In genomic region chr3:8444883-8445282, GRCh38 we compare ENCODE assay signal across 10 cellular contexts. TPM values are rescaled to one million over a fixed set of nuclear protein-coding genes. Genes with fewer than 3 reads are reported as not detected.
DNase-seq lines count a peak whose midpoint lies in the region; TF ChIP-seq lines count a peak whose summit lies in the region.
"Had no signal": no experiment of that assay in that cellular context is flagged by ENCODE, and none has a peak within 500 bp of the region (broad histone marks: within the 10 kb centered on the region; RNA-seq: fewer than 3 reads in every experiment).

No MANE protein-coding gene starts in this region.

- POLR2A ChIA-PET in PC-9 (lab: Charles Lee; ENCODE audit: unreplicated experiment) = interaction anchor here (0.7 to 1.0 kb wide), 2 partner anchors 57 to 174 kb away, joined by 5 read pairs; partner anchors contain the start of gene LMCD1

- peaks cover 20% of the 10 kb centered on the region for H3F3A ChIP-seq in PC-9 (ENCODE audit: insufficient read depth, low read depth)

- H3K27ac ChIP-seq in ACC112 (ENCODE audit: low read depth, low read length) (peak overlapping the region; percentile 97), PC-9 (peak overlapping the region; percentile 72), esophagus squamous epithelium (peak overlapping the region in 3 of 4 donors; percentile 73 to 89 (median 82)), prostate gland (peak overlapping the region; percentile 73 to 74)
- H3K27ac ChIP-seq: neutrophil had no signal

- no peaks in the 10 kb centered on the region for H3K9me2 ChIP-seq in PC-9 (ENCODE audit: insufficient read depth)

- TF ChIP-seq CTCF in PC-9 (conservative IDR thresholded peaks at IDR 0.05) (no peak), esophagus squamous epithelium (IDR thresholded peaks at IDR 0.05) (no peak), prostate gland (IDR thresholded peaks at IDR 0.05) (no peak)

- H3K4me2 ChIP-seq in PC-9 = peak overlapping the region; percentile 44

- no peaks in the 10 kb centered on the region for H3K36me3 ChIP-seq in ACC112 (ENCODE audit: insufficient read depth, low read length)
- no peaks in the 10 kb centered on the region for H3K36me3 ChIP-seq in PC-9 (ENCODE audit: low read depth)
- no peaks in the 10 kb centered on the region for H3K36me3 ChIP-seq in esophagus squamous epithelium
- no peaks in the 10 kb centered on the region for H3K36me3 ChIP-seq in prostate gland
- H3K36me3 ChIP-seq: neutrophil had no signal

- no peak for TF ChIP-seq POLR2A in esophagus squamous epithelium (IDR thresholded peaks at IDR 0.05)
- no peak for TF ChIP-seq POLR2A in prostate gland (IDR thresholded peaks at IDR 0.05)

- intact Hi-C loops in PC-9 (cut with micrococcal nuclease; ENCODE audit: unreplicated experiment) = loop anchor here (1.0 to 5.0 kb wide), 4 partner anchors 55 to 297 kb away; no protein-coding TSS in a partner anchor
- intact Hi-C loops in esophagus squamous epithelium (cut with DNase I) = no loop called here
- intact Hi-C loops in prostate gland (cut with DNase I) = loop anchor here (5.0 kb wide), 1 partner anchor 162 kb away; no protein-coding TSS in a partner anchor

- no peaks in the 10 kb centered on the region for H3K9me3 ChIP-seq in PC-9 (ENCODE audit: insufficient read depth, low read depth)
- no peaks in the 10 kb centered on the region for H3K9me3 ChIP-seq in esophagus squamous epithelium
- no peaks in the 10 kb centered on the region for H3K9me3 ChIP-seq in prostate gland
- H3K9me3 ChIP-seq: neutrophil had no signal

- no peaks in the 10 kb centered on the region for H4K20me1 ChIP-seq in PC-9 (ENCODE audit: insufficient read depth)

- H3K4me1 ChIP-seq in ACC112 (ENCODE audit: control insufficient read depth, insufficient read depth, low read length, unreplicated experiment) = peaks cover 40% of the 10 kb centered on the region
- H3K4me1 ChIP-seq in PC-9 (replicated peaks; ENCODE audit: insufficient read depth) = peaks cover 25% of the 10 kb centered on the region
- peaks cover 7 to 41% (median 33%) of the 10 kb centered on the region in 3 donors for H3K4me1 ChIP-seq in esophagus squamous epithelium
- peaks cover 13% of the 10 kb centered on the region for H3K4me1 ChIP-seq in prostate gland (replicated peaks)

- CTCF ChIA-PET in PC-9 (lab: Charles Lee) = interaction anchor here (1.1 to 1.3 kb wide), 4 partner anchors 28 to 176 kb away, joined by 3 to 5 read pairs (median 3); partner anchors contain the start of gene LMCD1

- H3K27me3 ChIP-seq in ACC112 (ENCODE audit: insufficient read depth, low read length) = no peaks in the 10 kb centered on the region
- H3K27me3 ChIP-seq in PC-9 (ENCODE audit: insufficient read depth, low read depth) = no peaks in the 10 kb centered on the region
- no peaks in the 10 kb centered on the region for H3K27me3 ChIP-seq in esophagus squamous epithelium
- H3K27me3 ChIP-seq in prostate gland (replicated peaks; ENCODE audit: insufficient read depth) = no peaks in the 10 kb centered on the region

- H3K4me3 ChIP-seq in ACC112 (ENCODE audit: low read depth, low read length) (no peak overlapping the region), PC-9 (no peak overlapping the region), esophagus squamous epithelium (no peak overlapping the region), prostate gland (no peak overlapping the region)

- H3K79me2 ChIP-seq in ACC112 (ENCODE audit: control insufficient read depth, insufficient read depth, low read length, unreplicated experiment) = no peaks in the 10 kb centered on the region
- no peaks in the 10 kb centered on the region for H3K79me2 ChIP-seq in PC-9 (ENCODE audit: low read depth)

- 88 to 96% methylated on average over 3 of the region's 3 CpGs for WGBS in esophagus squamous epithelium, 2 donors
- WGBS in prostate gland = 96% methylated on average over 3 of the region's 3 CpGs

- DNase-seq in PC-9 (no peak), esophagus squamous epithelium (lab: John Stamatoyannopoulos, UW) (no peak), prostate gland (ENCODE audit: low spot score) (no peak), NCI-H2081 (lab: John Stamatoyannopoulos, UW) (no peak), NCI-H774 (lab: John Stamatoyannopoulos, UW) (no peak), AG08396 (ENCODE audit: low spot score) (no peak)
- DNase-seq in activated CD4-positive, alpha-beta T cell treated with anti-CD3 and anti-CD28 coated beads, Interleukin-2, amount 50 U/mL, for 1 hour = no peak
- DNase-seq: activated B cell treated with CpG ODN at 0.5 μM for 24 hours had no signal

- no TSS peak for BruUV-seq in PC-9 (replicated peaks; lab: Mats Ljungman, UMichigan)

- H2AFZ ChIP-seq in ACC112 (ENCODE audit: low read length, unreplicated experiment) = no peak overlapping the region
- no peak overlapping the region for H2AFZ ChIP-seq in PC-9

RNA-seq across cellular contexts. Expression of gene LMCD1, which starts 56.7 kb away (rescaled TPM):
- 10.0 and 10.3 TPM in 2 replicates for total RNA-seq in PC-9 (2021)
- total RNA-seq in esophagus squamous epithelium = 10 to 100 TPM; 23.3 to 52.8 (median 34.8) TPM
- 100 to 1,000 TPM in 1 of 2 donors, 10 to 100 TPM in 1; 73.0 to 144 TPM for total RNA-seq in prostate gland
